Comparison of ENCODE assay signal across 8 cellular contexts in genomic region chr6:54244430-54244829, GRCh38.
DNase-seq lines count a peak whose midpoint lies in the region; ATAC-seq and TF ChIP-seq lines count a peak whose summit lies in the region.

No MANE protein-coding gene starts in this region.

- no peak overlapping the region for H2BK120ac ChIP-seq in IMR-90 (ENCODE audit: low read depth, low read length)
- no peak overlapping the region for H2BK120ac ChIP-seq in neuronal stem cell (ENCODE audit: low read depth, low read length)

- no peaks in the 10 kb centered on the region for H3K4me1 ChIP-seq in IMR-90 (ENCODE audit: control insufficient read depth, insufficient read depth, low read length)
- H3K4me1 ChIP-seq in neuronal stem cell (ENCODE audit: control insufficient read depth in 2 of 2, insufficient read depth in 1 of 2, low read depth in 1 of 2, low read length in 2 of 2) = no peaks in the 10 kb centered on the region

- WGBS in IMR-90 (ENCODE audit: extremely low coverage in 2 of 2, insufficient read length in 1 of 2), 2 experiments = no CpG with 5 or more reads among the region's 1 CpG
- no CpG with 5 or more reads among the region's 1 CpG for WGBS in neuronal stem cell (ENCODE audit: extremely low coverage in 2 of 2, insufficient read length in 2 of 2, insufficient replicate concordance in 1 of 2), 2 donors

- H3K27me3 ChIP-seq in IMR-90 (ENCODE audit: control insufficient read depth, insufficient read depth, low read length) = no peaks in the 10 kb centered on the region
- H3K27me3 ChIP-seq in neuronal stem cell (ENCODE audit: control insufficient read depth in 3 of 3, insufficient read depth in 3 of 3, low read depth in 1 of 3, low read length in 3 of 3) = no peaks in the 10 kb centered on the region

- no peak overlapping the region for H3K56ac ChIP-seq in IMR-90 (ENCODE audit: extremely low read depth, insufficient read depth, low read length)

- H4K91ac ChIP-seq in IMR-90 (ENCODE audit: insufficient read depth, low read depth, low read length) (no peak overlapping the region), neuronal stem cell (ENCODE audit: low read depth, low read length, poor library complexity) (no peak overlapping the region)

- H3K27ac ChIP-seq in IMR-90 (ENCODE audit: insufficient read depth, low read length) = no peak overlapping the region
- no peak overlapping the region for H3K27ac ChIP-seq in neuronal stem cell (replicated peaks; ENCODE audit: low read length)

- no peak overlapping the region for H2AK9ac ChIP-seq in IMR-90 (replicated peaks; ENCODE audit: low read depth, low read length, poor library complexity)

- peak; percentile 37; the same call in 1 of the 2 replicates for ATAC-seq in IMR-90 (ENCODE audit: low read depth)

- H3K79me1 ChIP-seq in IMR-90 (ENCODE audit: low read depth in 1 of 2, low read length in 2 of 2) (no peaks in the 10 kb centered on the region), neuronal stem cell (ENCODE audit: low read depth, low read length) (no peaks in the 10 kb centered on the region)

- no peak overlapping the region for H3K4ac ChIP-seq in IMR-90 (ENCODE audit: low read depth, low read length)
- H3K4ac ChIP-seq in neuronal stem cell (ENCODE audit: low read length) = no peak overlapping the region

- H4K5ac ChIP-seq in IMR-90 (ENCODE audit: low read depth, low read length) = no peak overlapping the region

- H3K9ac ChIP-seq in IMR-90 (ENCODE audit: low read depth, low read length) (no peak overlapping the region), neuronal stem cell (ENCODE audit: low read depth, low read length, poor library complexity) (no peak overlapping the region)

- TF ChIP-seq POLR2A in IMR-90 (IDR thresholded peaks at IDR 0.05; ENCODE audit: low read depth, low read length) = no peak

- H4K8ac ChIP-seq in IMR-90 (ENCODE audit: low read depth in 2 of 2, low read length in 2 of 2) (no peak overlapping the region), neuronal stem cell (ENCODE audit: low read depth, low read length) (no peak overlapping the region)

- H2BK15ac ChIP-seq in IMR-90 (ENCODE audit: low read depth, low read length) (no peak overlapping the region), neuronal stem cell (ENCODE audit: low read length) (no peak overlapping the region)

- H3K4me2 ChIP-seq in IMR-90 (ENCODE audit: low read depth, low read length) = no peak overlapping the region
- no peak overlapping the region for H3K4me2 ChIP-seq in neuronal stem cell (ENCODE audit: insufficient read depth, low read length, poor library complexity, severe bottlenecking)

- no peaks in the 10 kb centered on the region for H4K20me1 ChIP-seq in IMR-90 (ENCODE audit: insufficient read depth, low read length)

- H2BK20ac ChIP-seq in IMR-90 (ENCODE audit: low read depth, low read length) = no peak overlapping the region

- no peaks in the 10 kb centered on the region for H3K36me3 ChIP-seq in IMR-90 (ENCODE audit: control insufficient read depth, insufficient read depth, low read length)
- no peaks in the 10 kb centered on the region for H3K36me3 ChIP-seq in neuronal stem cell (replicated peaks in 1 of 2; ENCODE audit: control insufficient read depth in 2 of 2, insufficient read depth in 2 of 2, low read length in 2 of 2)

- DNase-seq in D341Med (ENCODE audit: low spot score) (peak; percentile 31), IMR-90 (peak; percentile 24), astrocyte of the cerebellum (ENCODE audit: low read depth) (no peak), medulla oblongata (ENCODE audit: extremely low spot score) (peak; percentile 8), UCSD-AML1 (lab: John Stamatoyannopoulos, UW; ENCODE audit: unreplicated experiment) (no peak), neuronal stem cell (ENCODE audit: low spot score) (no peak), ureter (ENCODE audit: low spot score) (no peak), NCI-H1092 treated with DMSO at 0.1 percent for 48 hours (lab: John Stamatoyannopoulos, UW) (no peak)

- POLR2A ChIA-PET in IMR-90 (lab: Charles Lee; ENCODE audit: unreplicated experiment) = no interaction called here

- H2AFZ ChIP-seq in IMR-90 (replicated peaks; ENCODE audit: low read length, poor library complexity) (no peak overlapping the region), neuronal stem cell (ENCODE audit: low read length) (no peak overlapping the region)

- H2AK5ac ChIP-seq in IMR-90 (ENCODE audit: low read depth, low read length) (no peak overlapping the region), neuronal stem cell (ENCODE audit: low read depth, low read length) (no peak overlapping the region)

- H3K23ac ChIP-seq in IMR-90 (ENCODE audit: low read depth, low read length) (no peak overlapping the region), neuronal stem cell (ENCODE audit: low read depth, low read length, poor library complexity) (no peak overlapping the region)

- H3K18ac ChIP-seq in IMR-90 (ENCODE audit: low read depth, low read length) = no peak overlapping the region
- H3K18ac ChIP-seq in neuronal stem cell (ENCODE audit: low read length) = no peak overlapping the region

- H3K14ac ChIP-seq in IMR-90 (replicated peaks; ENCODE audit: low read depth, low read length) (no peak overlapping the region), neuronal stem cell (ENCODE audit: low read length) (no peak overlapping the region)

- intact Hi-C loops in IMR-90 (cut with micrococcal nuclease) = loop anchor here (1.0 to 5.0 kb wide), 3 partner anchors 257 to 993 kb away; no protein-coding TSS in a partner anchor

- H2BK5ac ChIP-seq in IMR-90 (ENCODE audit: low read depth, low read length, poor library complexity, severe bottlenecking) (no peak overlapping the region), neuronal stem cell (ENCODE audit: low read length) (no peak overlapping the region)

- H3K9me3 ChIP-seq in IMR-90 (ENCODE audit: control insufficient read depth, insufficient read depth, low read length) = no peaks in the 10 kb centered on the region
- no peaks in the 10 kb centered on the region for H3K9me3 ChIP-seq in neuronal stem cell (replicated peaks in 1 of 2; ENCODE audit: control insufficient read depth in 2 of 2, insufficient read depth in 1 of 2, low read depth in 1 of 2, low read length in 2 of 2)

- dilution Hi-C loops in IMR-90 (cut with HindIII; ENCODE audit: low sequenced_read_pairs, unreplicated experiment) = no loop called here

- H3K4me3 ChIP-seq in IMR-90 (ENCODE audit: insufficient read depth, low read depth, low read length) = no peak overlapping the region
- H3K4me3 ChIP-seq in astrocyte of the cerebellum (ENCODE audit: low read depth, low read length) = no peak overlapping the region
- H3K4me3 ChIP-seq in neuronal stem cell (ENCODE audit: low read length in 2 of 2) = no peak overlapping the region

- no peaks in the 10 kb centered on the region for H3K9me1 ChIP-seq in IMR-90 (ENCODE audit: insufficient read depth, low read length)

- peak; percentile 61 for TF ChIP-seq RAD21 in IMR-90 (IDR thresholded peaks at IDR 0.05; ENCODE audit: low read length)

- BruUV-seq in IMR-90 (replicated peaks; lab: Mats Ljungman, UMichigan) = no TSS peak

- in situ Hi-C loops in IMR-90 (cut with MboI; ENCODE audit: low sequenced_read_pairs) (no loop called here), astrocyte of the cerebellum (cut with HindIII; ENCODE audit: low sequenced_read_pairs) (no loop called here)

- TF ChIP-seq CTCF in IMR-90 (conservative IDR thresholded peaks at IDR 0.05; ENCODE audit: low read depth, low read length) = peak; percentile 53
- peak; percentile 46 for TF ChIP-seq CTCF in astrocyte of the cerebellum (IDR thresholded peaks at IDR 0.05; ENCODE audit: low read depth, low read length, missing control alignments)

- CTCF ChIA-PET in IMR-90 (lab: Yijun Ruan, JAX) = interaction anchor here (0.6 to 1.6 kb wide), 9 partner anchors 10 to 1095 kb away, joined by 3 to 7 read pairs (median 3); no protein-coding TSS in a partner anchor

- H2BK12ac ChIP-seq in neuronal stem cell (ENCODE audit: low read length) = no peak overlapping the region

TF ChIP-seq in IMR-90, 13 proteins besides CTCF, POLR2A, EP300 and RAD21:
- TF ChIP-seq CEBPB (IDR thresholded peaks at IDR 0.05; ENCODE audit: low read depth, low read length) (no peak), SMC3 (IDR thresholded peaks at IDR 0.05; ENCODE audit: low read depth, low read length) (peak; percentile 48)

Comparison
In these comparisons a context has a peak if more than half of its experiments do, and no peak if none do; other contexts are left out.
1. DNase-seq: peak in D341Med (single experiment), IMR-90 (single experiment) and medulla oblongata (single experiment); none in astrocyte of the cerebellum (single experiment), UCSD-AML1 (single experiment), neuronal stem cell (single experiment), ureter (single experiment) and NCI-H1092 treated with DMSO at 0.1 percent for 48 hours (single experiment).